In the genomic region with DNA sequence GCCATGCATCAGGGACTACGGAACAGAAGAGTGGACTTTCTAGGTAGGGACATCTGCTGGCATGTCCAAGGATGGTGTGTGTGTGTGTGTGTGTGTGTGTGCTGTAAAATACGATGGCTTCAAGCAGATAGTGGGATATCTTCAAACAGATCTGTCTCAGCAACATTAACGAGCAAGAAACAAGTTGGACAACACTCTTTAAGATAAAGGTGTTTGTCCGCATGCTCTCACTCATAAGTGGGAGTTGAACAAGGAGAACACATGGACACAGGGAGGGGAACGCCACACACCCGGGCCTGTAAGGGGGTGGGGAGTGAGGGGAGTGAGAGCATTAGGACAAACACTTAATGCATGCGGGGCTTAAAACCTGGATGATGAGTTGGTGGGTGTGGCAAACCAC, we compare ENCODE assay signal across 31 cellular contexts.
"Had no signal": no experiment of that assay in that cellular context is flagged by ENCODE, and none has a peak within 500 bp of the region (broad histone marks: within the 10 kb centered on the region; RNA-seq: fewer than 3 reads in every experiment).

No MANE protein-coding gene starts in this region.

- H3K36me3 Mint-ChIP-seq: activated naive CD4-positive, alpha-beta T cell treated with anti-CD3 and anti-CD28 coated beads, Interleukin-2, amount 50 U/mL, for 72 hours; WTC11 had no signal

- DNase-seq: activated CD4-positive, alpha-beta T cell treated with anti-CD3 and anti-CD28 coated beads for 36 hours; activated CD4-positive, alpha-beta T cell treated with anti-CD3 and anti-CD28 coated beads, Interleukin-2, amount 10 ng/mL, durations not matched to agents 7 days and 5 days; activated CD4-positive, alpha-beta T cell treated with anti-CD3 and anti-CD28 coated beads, Interleukin-2, amount 50 U/mL, for 48 hours; activated CD8-positive, alpha-beta T cell treated with anti-CD3 and anti-CD28 coated beads, Interleukin-2, amount 10 ng/mL, durations not matched to agents 7 days and 5 days; activated gamma-delta T cell treated with Interleukin-2 at 50 U/mL for 16 hours; activated naive CD4-positive, alpha-beta T cell treated with anti-CD3 and anti-CD28 coated beads for 36 hours; activated T-cell treated with anti-CD3 and anti-CD28 coated beads, Interleukin-2, amount 50 U/mL, for 24 hours; adrenal gland; body of pancreas; cerebellar nuclear complex; Kasumi-1; NCI-H1092 treated with DMSO at 0.1 percent for 48 hours; NCI-H1417; NCI-H146; NCI-H187; NCI-H2081; NCI-H2171 treated with DMSO at 0.1 percent for 48 hours; NCI-H226; NCI-H524 treated with DMSO at 0.1 percent for 48 hours; Peyer's patch; SJCRH30 had no signal

- H3K27ac Mint-ChIP-seq: activated CD4-positive, alpha-beta T cell treated with anti-CD3 and anti-CD28 coated beads for 36 hours; activated CD4-positive, alpha-beta T cell treated with anti-CD3 and anti-CD28 coated beads, Interleukin-2, amount 10 ng/mL, durations not matched to agents 7 days and 5 days; activated CD8-positive, alpha-beta T cell treated with anti-CD3 and anti-CD28 coated beads, Interleukin-2, amount 10 ng/mL, durations not matched to agents 7 days and 5 days; activated naive CD4-positive, alpha-beta T cell treated with anti-CD3 and anti-CD28 coated beads for 36 hours; activated naive CD4-positive, alpha-beta T cell treated with anti-CD3 and anti-CD28 coated beads, Interleukin-2, amount 50 U/mL, for 72 hours; activated T-cell treated with anti-CD3 and anti-CD28 coated beads, Interleukin-2, amount 50 U/mL, for 24 hours; T-helper 2 cell treated with Interferon-gamma antibody and Interleukin-4, amounts not matched to agents 5 μg/mL and 100 μg/mL, for 36 hours; WTC11 had no signal

- H3K4me1 ChIP-seq: adrenal gland, body of pancreas, breast epithelium, Peyer's patch, SJCRH30 had no signal

- FAIRE-seq: astrocyte, TTC549 had no signal

- H3K4me3 Mint-ChIP-seq: activated CD4-positive, alpha-beta T cell treated with anti-CD3 and anti-CD28 coated beads for 36 hours; activated CD4-positive, alpha-beta T cell treated with anti-CD3 and anti-CD28 coated beads, Interleukin-2, amount 10 ng/mL, durations not matched to agents 7 days and 5 days; activated CD8-positive, alpha-beta T cell treated with anti-CD3 and anti-CD28 coated beads, Interleukin-2, amount 10 ng/mL, durations not matched to agents 7 days and 5 days; activated naive CD4-positive, alpha-beta T cell treated with anti-CD3 and anti-CD28 coated beads for 36 hours; activated T-cell treated with anti-CD3 and anti-CD28 coated beads, Interleukin-2, amount 50 U/mL, for 24 hours; T-helper 2 cell treated with Interferon-gamma antibody and Interleukin-4, amounts not matched to agents 5 μg/mL and 100 μg/mL, for 36 hours; WTC11 had no signal

- H3K36me3 ChIP-seq: adrenal gland, breast epithelium, Peyer's patch, SJCRH30 had no signal

- H3K9me3 ChIP-seq: adrenal gland, body of pancreas, breast epithelium, Peyer's patch, SJCRH30 had no signal

- H3K4me1 Mint-ChIP-seq: activated CD4-positive, alpha-beta T cell treated with anti-CD3 and anti-CD28 coated beads for 36 hours; activated CD4-positive, alpha-beta T cell treated with anti-CD3 and anti-CD28 coated beads, Interleukin-2, amount 10 ng/mL, durations not matched to agents 7 days and 5 days had no signal

- H3K4me3 ChIP-seq: adrenal gland, body of pancreas, breast epithelium, Peyer's patch, SJCRH30, SK-N-MC had no signal

- H3K9me3 Mint-ChIP-seq: activated CD4-positive, alpha-beta T cell treated with anti-CD3 and anti-CD28 coated beads, Interleukin-2, amount 10 ng/mL, durations not matched to agents 7 days and 5 days; activated naive CD4-positive, alpha-beta T cell treated with anti-CD3 and anti-CD28 coated beads for 36 hours; activated naive CD4-positive, alpha-beta T cell treated with anti-CD3 and anti-CD28 coated beads, Interleukin-2, amount 50 U/mL, for 72 hours; activated T-cell treated with anti-CD3 and anti-CD28 coated beads, Interleukin-2, amount 50 U/mL, for 24 hours; T-helper 2 cell treated with Interferon-gamma antibody and Interleukin-4, amounts not matched to agents 5 μg/mL and 100 μg/mL, for 36 hours had no signal

- H3K27ac ChIP-seq: adrenal gland, body of pancreas, breast epithelium, Peyer's patch, RWPE1, SJCRH30, SK-N-MC had no signal

- ATAC-seq: activated CD4-positive, alpha-beta T cell treated with anti-CD3 and anti-CD28 coated beads for 36 hours; activated CD4-positive, CD25-positive, alpha-beta regulatory T cell treated with anti-CD3 and anti-CD28 coated beads, Interleukin-2, amount 50 U/mL, for 24 hours; activated CD8-positive, alpha-beta T cell treated with anti-CD3 and anti-CD28 coated beads, Interleukin-2, amount 10 ng/mL, durations not matched to agents 7 days and 5 days; activated naive CD4-positive, alpha-beta T cell treated with anti-CD3 and anti-CD28 coated beads, Interleukin-2, amount 50 U/mL, for 72 hours; body of pancreas; Right ventricle myocardium inferior; WTC11 had no signal

- H3K27me3 ChIP-seq: adrenal gland, body of pancreas, breast epithelium, Peyer's patch, SJCRH30 had no signal
